In the genomic region with DNA sequence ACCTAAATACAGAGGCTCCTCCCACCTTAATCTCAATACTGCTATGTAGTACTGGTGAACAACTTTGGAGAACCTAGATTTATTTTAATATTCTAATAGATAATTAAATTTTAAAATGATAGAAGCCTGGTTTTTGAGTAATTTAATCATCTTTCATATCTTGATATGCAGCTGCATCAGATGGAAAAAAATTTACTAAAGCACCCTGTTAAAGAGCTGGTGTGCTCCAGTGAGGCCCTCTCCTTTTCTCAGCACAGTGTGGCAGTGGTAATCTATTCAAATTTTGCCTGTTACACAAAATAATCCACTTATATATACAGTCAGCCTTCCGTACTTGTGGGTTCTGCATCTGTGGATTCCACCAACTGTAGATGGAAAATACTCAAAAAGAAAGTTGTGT, we compare ENCODE assay signal across 1 cellular context.
TF ChIP-seq lines count a peak whose summit lies in the region.

No MANE protein-coding gene starts in this region.

TF ChIP-seq in SK-N-SH, 30 proteins besides CTCF, POLR2A, EP300 and RAD21 (continued from another document):
- TF ChIP-seq, protein P1, sequence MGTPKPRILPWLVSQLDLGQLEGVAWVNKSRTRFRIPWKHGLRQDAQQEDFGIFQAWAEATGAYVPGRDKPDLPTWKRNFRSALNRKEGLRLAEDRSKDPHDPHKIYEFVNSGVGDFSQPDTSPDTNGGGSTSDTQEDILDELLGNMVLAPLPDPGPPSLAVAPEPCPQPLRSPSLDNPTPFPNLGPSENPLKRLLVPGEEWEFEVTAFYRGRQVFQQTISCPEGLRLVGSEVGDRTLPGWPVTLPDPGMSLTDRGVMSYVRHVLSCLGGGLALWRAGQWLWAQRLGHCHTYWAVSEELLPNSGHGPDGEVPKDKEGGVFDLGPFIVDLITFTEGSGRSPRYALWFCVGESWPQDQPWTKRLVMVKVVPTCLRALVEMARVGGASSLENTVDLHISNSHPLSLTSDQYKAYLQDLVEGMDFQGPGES (IDR thresholded peaks at IDR 0.05; ENCODE audit: low read depth, low read length): no peak
- no peak for TF ChIP-seq ELF1 (IDR thresholded peaks at IDR 0.05)
- TF ChIP-seq TEAD4 (IDR thresholded peaks at IDR 0.05; ENCODE audit: borderline replicate concordance, insufficient read depth): no peak
- no peak for TF ChIP-seq REST (IDR thresholded peaks at IDR 0.05; ENCODE audit: low read depth, low read length)
- TF ChIP-seq RXRA (IDR thresholded peaks at IDR 0.05; ENCODE audit: borderline replicate concordance, low read depth): no peak
- no peak for TF ChIP-seq TAF1 (IDR thresholded peaks at IDR 0.05; ENCODE audit: borderline replicate concordance, low read depth, low read length)
